Comparison of ENCODE assay signal across 37 cellular contexts in the genomic region with DNA sequence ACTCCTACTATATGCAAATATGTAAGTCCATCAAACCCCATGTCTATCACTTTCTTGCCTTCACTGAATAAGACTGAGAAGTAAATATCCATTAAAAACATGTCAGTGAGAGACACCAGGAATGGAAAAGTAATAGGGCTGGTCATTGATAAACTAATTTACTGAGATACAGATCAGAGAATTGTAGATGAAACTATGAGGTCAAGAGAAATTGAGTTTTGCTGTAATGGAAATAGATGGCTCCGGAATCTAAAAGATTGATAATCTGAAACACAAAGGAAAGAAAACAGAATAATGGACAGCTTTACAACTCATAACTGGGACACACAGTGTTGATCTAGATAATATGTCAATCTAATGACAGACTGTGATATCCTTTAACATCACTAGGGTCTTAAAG.
"Had no signal": no experiment of that assay in that cellular context is flagged by ENCODE, and none has a peak within 500 bp of the region (broad histone marks: within the 10 kb centered on the region; RNA-seq: fewer than 3 reads in every experiment).

No MANE protein-coding gene starts in this region.

- H3K4me1 Mint-ChIP-seq: activated naive CD4-positive, alpha-beta T cell treated with anti-CD3 and anti-CD28 coated beads, Interleukin-2, amount 10 ng/mL, durations not matched to agents 7 days and 5 days; activated naive CD4-positive, alpha-beta T cell treated with anti-CD3 and anti-CD28 coated beads, Interleukin-2, amount 50 U/mL, for 24 hours; activated naive CD8-positive, alpha-beta T cell treated with anti-CD3 and anti-CD28 coated beads for 36 hours; activated naive CD8-positive, alpha-beta T cell treated with anti-CD3 and anti-CD28 coated beads, Interleukin-2, amount 10 ng/mL, durations not matched to agents 7 days and 5 days; activated naive CD8-positive, alpha-beta T cell treated with anti-CD3 and anti-CD28 coated beads, Interleukin-2, amount 50 U/mL, for 24 hours; activated T-helper 17 cell treated with anti-CD3 and anti-CD28 coated beads, Interleukin-2, amount 50 U/mL, for 72 hours; central memory CD8-positive, alpha-beta T cell had no signal

- H3K27ac ChIP-seq: adrenal gland, ascending aorta, body of pancreas, brain microvascular endothelial cell, breast epithelium, cardiac muscle cell had no signal

- H3K27me3 Mint-ChIP-seq: activated naive CD4-positive, alpha-beta T cell treated with anti-CD3 and anti-CD28 coated beads, Interleukin-2, amount 10 ng/mL, durations not matched to agents 7 days and 5 days; activated naive CD4-positive, alpha-beta T cell treated with anti-CD3 and anti-CD28 coated beads, Interleukin-2, amount 50 U/mL, for 24 hours; activated naive CD8-positive, alpha-beta T cell; activated naive CD8-positive, alpha-beta T cell treated with anti-CD3 and anti-CD28 coated beads for 36 hours; activated naive CD8-positive, alpha-beta T cell treated with anti-CD3 and anti-CD28 coated beads, Interleukin-2, amount 10 ng/mL, durations not matched to agents 7 days and 5 days; activated naive CD8-positive, alpha-beta T cell treated with anti-CD3 and anti-CD28 coated beads, Interleukin-2, amount 50 U/mL, for 24 hours; activated T-cell treated with anti-CD3 and anti-CD28 coated beads, Interleukin-2, amount 50 U/mL, for 24 hours; activated T-helper 17 cell treated with anti-CD3 and anti-CD28 coated beads, Interleukin-2, amount 50 U/mL, for 72 hours; central memory CD8-positive, alpha-beta T cell had no signal

- DNase-seq: activated effector memory CD4-positive, alpha-beta T cell treated with anti-CD3 and anti-CD28 coated beads, Interleukin-2, amount 50 U/mL, for 16 hours; activated effector memory CD4-positive, alpha-beta T cell treated with Interleukin-2 at 50 U/mL for 16 hours; activated gamma-delta T cell; activated gamma-delta T cell treated with Interleukin-2 at 50 U/mL for 16 hours; activated naive CD4-positive, alpha-beta T cell; activated naive CD4-positive, alpha-beta T cell treated with anti-CD3 and anti-CD28 coated beads for 36 hours; activated naive CD4-positive, alpha-beta T cell treated with anti-CD3 and anti-CD28 coated beads, Interleukin-2, amount 10 ng/mL, durations not matched to agents 7 days and 5 days; activated naive CD4-positive, alpha-beta T cell treated with anti-CD3 and anti-CD28 coated beads, Interleukin-2, amount 50 U/mL, for 16 hours; activated naive CD4-positive, alpha-beta T cell treated with Interleukin-2 at 50 U/mL for 16 hours; activated naive CD8-positive, alpha-beta T cell treated with anti-CD3 and anti-CD28 coated beads for 36 hours; activated naive CD8-positive, alpha-beta T cell treated with anti-CD3 and anti-CD28 coated beads, Interleukin-2, amount 10 ng/mL, durations not matched to agents 7 days and 5 days; activated naive CD8-positive, alpha-beta T cell treated with anti-CD3 and anti-CD28 coated beads, Interleukin-2, amount 50 U/mL, for 24 hours; activated T-cell treated with anti-CD3 and anti-CD28 coated beads, Interleukin-2, amount 50 U/mL, for 24 hours; activated T-cell treated with anti-CD3 and anti-CD28 coated beads, Interleukin-2, amount 50 U/mL, for 4 hours; activated T-cell treated with anti-CD3 and anti-CD28 coated beads, Interleukin-2, amount 50 U/mL, for 48 hours; activated T-cell treated with anti-CD3 and anti-CD28 coated beads, Interleukin-2, amount 50 U/mL, for 72 hours; adrenal gland; amniotic stem cell; amygdala; anterior cingulate cortex; aorta; body of pancreas; brain microvascular endothelial cell; caudate nucleus; central memory CD4-positive, alpha-beta T cell; cerebellar nuclear complex had no signal

- H3K4me1 ChIP-seq: adrenal gland, ascending aorta, body of pancreas, breast epithelium had no signal

- H3K27ac Mint-ChIP-seq: activated naive CD4-positive, alpha-beta T cell treated with anti-CD3 and anti-CD28 coated beads for 36 hours; activated naive CD4-positive, alpha-beta T cell treated with anti-CD3 and anti-CD28 coated beads, Interleukin-2, amount 10 ng/mL, durations not matched to agents 7 days and 5 days; activated naive CD4-positive, alpha-beta T cell treated with anti-CD3 and anti-CD28 coated beads, Interleukin-2, amount 50 U/mL, for 24 hours; activated naive CD4-positive, alpha-beta T cell treated with anti-CD3 and anti-CD28 coated beads, Interleukin-2, amount 50 U/mL, for 72 hours; activated naive CD8-positive, alpha-beta T cell; activated naive CD8-positive, alpha-beta T cell treated with anti-CD3 and anti-CD28 coated beads for 36 hours; activated naive CD8-positive, alpha-beta T cell treated with anti-CD3 and anti-CD28 coated beads, Interleukin-2, amount 10 ng/mL, durations not matched to agents 7 days and 5 days; activated naive CD8-positive, alpha-beta T cell treated with anti-CD3 and anti-CD28 coated beads, Interleukin-2, amount 50 U/mL, for 24 hours; activated T-cell treated with anti-CD3 and anti-CD28 coated beads, Interleukin-2, amount 50 U/mL, for 24 hours; activated T-cell treated with anti-CD3 and anti-CD28 coated beads, Interleukin-2, amount 50 U/mL, for 72 hours; activated T-helper 1 cell treated with anti-CD3 and anti-CD28 coated beads, Interleukin-12 subunit alpha, Interleukin-12 subunit beta, Interleukin-2, Interleukin-4 antibody, amounts not matched to agents 30 ng/mL and 10 ng/mL and 1 ng/mL, durations not matched to agents 14 hours and 24 hours and 36 hours; activated T-helper 17 cell treated with anti-CD3 and anti-CD28 coated beads, Interleukin-2, amount 50 U/mL, for 72 hours; activated T-helper 2 cell treated with anti-CD3 and anti-CD28 coated beads, Interferon-gamma antibody, Interleukin-2, Interleukin-4, amounts not matched to agents 10 μg/mL and 5 μg/mL and 100 μg/mL, durations not matched to agents 14 hours and 24 hours and 36 hours; brain had no signal

- H3K9me3 ChIP-seq: adrenal gland, ascending aorta, body of pancreas, breast epithelium had no signal

- ATAC-seq: activated naive CD4-positive, alpha-beta T cell treated with anti-CD3 and anti-CD28 coated beads, Interleukin-2, amount 50 U/mL, for 72 hours; activated naive CD8-positive, alpha-beta T cell treated with anti-CD3 and anti-CD28 coated beads, Interleukin-2, amount 50 U/mL, for 24 hours; activated T-cell treated with anti-CD3 and anti-CD28 coated beads, Interleukin-2, amount 50 U/mL, for 4 hours; activated T-cell treated with anti-CD3 and anti-CD28 coated beads, Interleukin-2, amount 50 U/mL, for 72 hours; activated T-helper 17 cell treated with anti-CD3 and anti-CD28 coated beads, Interleukin-2, amount 50 U/mL, for 72 hours; body of pancreas had no signal

- H3K4me3 Mint-ChIP-seq: activated naive CD4-positive, alpha-beta T cell treated with anti-CD3 and anti-CD28 coated beads for 36 hours; activated naive CD4-positive, alpha-beta T cell treated with anti-CD3 and anti-CD28 coated beads, Interleukin-2, amount 10 ng/mL, durations not matched to agents 7 days and 5 days; activated naive CD4-positive, alpha-beta T cell treated with anti-CD3 and anti-CD28 coated beads, Interleukin-2, amount 50 U/mL, for 24 hours; activated naive CD8-positive, alpha-beta T cell; activated naive CD8-positive, alpha-beta T cell treated with anti-CD3 and anti-CD28 coated beads for 36 hours; activated naive CD8-positive, alpha-beta T cell treated with anti-CD3 and anti-CD28 coated beads, Interleukin-2, amount 10 ng/mL, durations not matched to agents 7 days and 5 days; activated naive CD8-positive, alpha-beta T cell treated with anti-CD3 and anti-CD28 coated beads, Interleukin-2, amount 50 U/mL, for 24 hours; activated T-cell treated with anti-CD3 and anti-CD28 coated beads, Interleukin-2, amount 50 U/mL, for 24 hours; activated T-cell treated with anti-CD3 and anti-CD28 coated beads, Interleukin-2, amount 50 U/mL, for 4 hours; activated T-cell treated with anti-CD3 and anti-CD28 coated beads, Interleukin-2, amount 50 U/mL, for 72 hours; activated T-helper 1 cell treated with anti-CD3 and anti-CD28 coated beads, Interleukin-12 subunit alpha, Interleukin-12 subunit beta, Interleukin-2, Interleukin-4 antibody, amounts not matched to agents 30 ng/mL and 10 ng/mL and 1 ng/mL, durations not matched to agents 14 hours and 24 hours and 36 hours; activated T-helper 17 cell treated with anti-CD3 and anti-CD28 coated beads, Interleukin-2, amount 50 U/mL, for 72 hours; brain; central memory CD8-positive, alpha-beta T cell had no signal

- H3K4me3 ChIP-seq: adrenal gland, ascending aorta, body of pancreas, breast epithelium, cardiac muscle cell had no signal

- H3K27me3 ChIP-seq: adrenal gland, ascending aorta, body of pancreas, brain microvascular endothelial cell, breast epithelium, cardiac muscle cell had no signal

- H3K9me3 Mint-ChIP-seq: activated naive CD4-positive, alpha-beta T cell treated with anti-CD3 and anti-CD28 coated beads, Interleukin-2, amount 50 U/mL, for 24 hours; brain had no signal

- H3K36me3 Mint-ChIP-seq: activated naive CD4-positive, alpha-beta T cell treated with anti-CD3 and anti-CD28 coated beads, Interleukin-2, amount 10 ng/mL, durations not matched to agents 7 days and 5 days; activated naive CD4-positive, alpha-beta T cell treated with anti-CD3 and anti-CD28 coated beads, Interleukin-2, amount 50 U/mL, for 24 hours; activated naive CD4-positive, alpha-beta T cell treated with anti-CD3 and anti-CD28 coated beads, Interleukin-2, amount 50 U/mL, for 72 hours; activated naive CD8-positive, alpha-beta T cell; activated naive CD8-positive, alpha-beta T cell treated with anti-CD3 and anti-CD28 coated beads for 36 hours; activated naive CD8-positive, alpha-beta T cell treated with anti-CD3 and anti-CD28 coated beads, Interleukin-2, amount 10 ng/mL, durations not matched to agents 7 days and 5 days; brain had no signal

- H3K36me3 ChIP-seq: adrenal gland, ascending aorta, brain microvascular endothelial cell, breast epithelium, cardiac muscle cell had no signal
